Comparison of ENCODE assay signal across 10 cellular contexts in the genomic region with DNA sequence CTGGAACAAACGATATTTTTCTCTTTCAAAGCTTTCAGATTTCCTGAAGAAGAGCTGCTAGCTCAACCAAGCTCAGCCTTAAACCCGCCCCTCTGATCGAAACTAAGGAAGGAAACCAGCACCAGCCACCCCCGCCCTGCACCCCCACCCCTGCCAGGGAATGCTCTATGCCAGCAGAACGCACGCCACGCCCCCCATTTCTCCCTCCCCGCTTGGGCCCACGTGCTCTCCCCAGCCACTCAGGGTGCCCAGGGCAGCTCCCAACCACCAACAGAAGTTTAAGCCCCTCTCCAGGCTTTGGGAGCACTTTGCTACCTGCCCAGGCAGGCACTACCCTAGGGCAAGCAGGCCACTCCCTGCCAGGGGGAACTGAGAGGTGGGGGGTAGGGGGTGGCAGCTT. TPM values are rescaled to one million over a fixed set of nuclear protein-coding genes. Genes with fewer than 3 reads are reported as not detected.
DNase-seq lines count a peak whose midpoint lies in the region; ATAC-seq and TF ChIP-seq lines count a peak whose summit lies in the region.
"Had no signal": no experiment of that assay in that cellular context is flagged by ENCODE, and none has a peak within 500 bp of the region (broad histone marks: within the 10 kb centered on the region; RNA-seq: fewer than 3 reads in every experiment).

No MANE protein-coding gene starts in this region.

- in situ Hi-C loops in mammary epithelial cell (cut with MboI; ENCODE audit: low sequenced_read_pairs in 2 of 2) = no loop called here

- no peak overlapping the region for H3K9ac ChIP-seq in mammary epithelial cell (ENCODE audit: insufficient read depth, low read length)

- no peaks in the 10 kb centered on the region for H3K9me3 Mint-ChIP-seq in naive thymus-derived CD4-positive, alpha-beta T cell
- H3K9me3 Mint-ChIP-seq: nephron progenitor cell had no signal

- H3K4me3 Mint-ChIP-seq in naive thymus-derived CD4-positive, alpha-beta T cell = peak overlapping the region in 9 of 10 donors; percentile 33 to 74 (median 66)
- H3K4me3 Mint-ChIP-seq: nephron progenitor cell had no signal

- intact Hi-C loops in mammary epithelial cell (cut with micrococcal nuclease) = loop anchor here (5.0 kb wide), 1 partner anchor 125 kb away; no protein-coding TSS in a partner anchor
- intact Hi-C loops in naive thymus-derived CD4-positive, alpha-beta T cell (cut with micrococcal nuclease) = no loop called here

- H3K27ac Mint-ChIP-seq in naive thymus-derived CD4-positive, alpha-beta T cell = peak overlapping the region in 8 of 9 donors; percentile 81 to 95 (median 86)
- H3K27ac Mint-ChIP-seq: nephron progenitor cell had no signal

- dilution Hi-C loops in mammary epithelial cell (cut with HindIII; ENCODE audit: low sequenced_read_pairs) = loop anchor here (10.0 kb wide), 1 partner anchor 473 kb away; no protein-coding TSS in a partner anchor

- no peaks in the 10 kb centered on the region for H3K36me3 ChIP-seq in mammary epithelial cell (ENCODE audit: insufficient read depth, low read length)
- H3K36me3 ChIP-seq in naive thymus-derived CD4-positive, alpha-beta T cell (ENCODE audit: control insufficient read depth in 2 of 3, insufficient read depth in 3 of 3, low read length in 3 of 3) = no peaks in the 10 kb centered on the region
- no peaks in the 10 kb centered on the region for H3K36me3 ChIP-seq in osteoblast (ENCODE audit: insufficient read depth, low read length)

- peaks cover 0 to 4% (median 0%) of the 10 kb centered on the region in 5 donors for H3K27me3 Mint-ChIP-seq in naive thymus-derived CD4-positive, alpha-beta T cell

- H3K27ac ChIP-seq in mammary epithelial cell (ENCODE audit: insufficient read depth, low read depth, low read length) (no peak overlapping the region), osteoblast (ENCODE audit: low read depth, low read length) (no peak overlapping the region)
- H3K27ac ChIP-seq in naive thymus-derived CD4-positive, alpha-beta T cell (ENCODE audit: low read depth, low read length) = peak overlapping the region; percentile 48

- POLR2A ChIA-PET in naive thymus-derived CD4-positive, alpha-beta T cell (lab: Charles Lee) = interaction anchor here (0.8 to 4.5 kb wide), 8 partner anchors 30 to 284 kb away, joined by 3 to 62 read pairs (median 4); no protein-coding TSS in a partner anchor

- CTCF ChIA-PET in mammary epithelial cell (lab: Charles Lee; ENCODE audit: low non-redundant PET) = no interaction called here
- CTCF ChIA-PET in naive thymus-derived CD4-positive, alpha-beta T cell (lab: Charles Lee) = interaction anchor here (0.6 to 22.1 kb wide), 12 partner anchors 12 to 496 kb away, joined by 3 to 731 read pairs (median 4); a partner anchor contains a TSS

- H3K4me2 ChIP-seq in mammary epithelial cell (ENCODE audit: insufficient read depth, low read depth, low read length) (peak overlapping the region; percentile 39), osteoblast (ENCODE audit: insufficient read depth, low read length) (no peak overlapping the region)

- ATAC-seq in naive thymus-derived CD4-positive, alpha-beta T cell = peak; percentile 53
- ATAC-seq in HG03457 (IDR thresholded peaks at IDR 0.05; ENCODE audit: unreplicated experiment) = no peak
- ATAC-seq: PC-3 had no signal

- no peaks in the 10 kb centered on the region for H3K9me3 ChIP-seq in mammary epithelial cell (replicated peaks; ENCODE audit: insufficient read depth, low read length)
- no peaks in the 10 kb centered on the region for H3K9me3 ChIP-seq in naive thymus-derived CD4-positive, alpha-beta T cell (ENCODE audit: control insufficient read depth in 2 of 3, low read length in 3 of 3)
- H3K9me3 ChIP-seq in osteoblast (ENCODE audit: low read depth, low read length) = no peaks in the 10 kb centered on the region

- H3K4me1 ChIP-seq in mammary epithelial cell (ENCODE audit: insufficient read depth, low read length) (peaks cover 36% of the 10 kb centered on the region), osteoblast (ENCODE audit: insufficient read depth, low read length) (peaks cover 21% of the 10 kb centered on the region)
- H3K4me1 ChIP-seq in naive thymus-derived CD4-positive, alpha-beta T cell (ENCODE audit: control insufficient read depth in 2 of 2, insufficient read depth in 2 of 2, low read length in 2 of 2) = peaks cover 0 to 23% of the 10 kb centered on the region in 2 donors

- H4K20me1 ChIP-seq in mammary epithelial cell (ENCODE audit: insufficient read depth, low read length) = no peaks in the 10 kb centered on the region
- no peaks in the 10 kb centered on the region for H4K20me1 ChIP-seq in osteoblast (ENCODE audit: insufficient read depth, low read length)

- DNase-seq in AG20443 (ENCODE audit: low spot score) (peak; percentile 37), MV-4-11 (lab: John Stamatoyannopoulos, UW) (peak; percentile 32), mammary epithelial cell (peak; percentile 59), H4 (ENCODE audit: low spot score) (no peak), osteoblast (ENCODE audit: insufficient read length, low spot score, missing footprints) (no peak), Kasumi-1 (lab: John Stamatoyannopoulos, UW) (no peak)
- DNase-seq in naive thymus-derived CD4-positive, alpha-beta T cell = peak in 7 of 9 donors; percentile 38 to 67 (median 55)
- DNase-seq: nephron progenitor cell, PC-3 had no signal

- H3K27me3 ChIP-seq in mammary epithelial cell (ENCODE audit: insufficient read depth, low read length) (no peaks in the 10 kb centered on the region), osteoblast (ENCODE audit: insufficient read depth, low read length) (no peaks in the 10 kb centered on the region)
- H3K27me3 ChIP-seq in naive thymus-derived CD4-positive, alpha-beta T cell (ENCODE audit: control insufficient read depth in 2 of 2, insufficient read depth in 2 of 2, low read length in 2 of 2) = no peaks in the 10 kb centered on the region

- H3K36me3 Mint-ChIP-seq in naive thymus-derived CD4-positive, alpha-beta T cell = no peaks in the 10 kb centered on the region

- TF ChIP-seq CTCF in mammary epithelial cell (conservative IDR thresholded peaks at IDR 0.05 in 1 of 2, IDR thresholded peaks at IDR 0.05 in 1 of 2; ENCODE audit: extremely low read depth in 1 of 2, insufficient read depth in 1 of 2, low read depth in 1 of 2, low read length in 2 of 2) (no peak), osteoblast (IDR thresholded peaks at IDR 0.05; ENCODE audit: extremely low read depth, low read depth, low read length) (no peak)

- H3K4me3 ChIP-seq in mammary epithelial cell (replicated peaks in 1 of 3; ENCODE audit: insufficient read depth in 1 of 3, low read depth in 2 of 3, low read length in 3 of 3) (no peak overlapping the region), osteoblast (ENCODE audit: insufficient read depth, low read length) (no peak overlapping the region)
- H3K4me3 ChIP-seq in naive thymus-derived CD4-positive, alpha-beta T cell (ENCODE audit: low read length) = no peak overlapping the region

- H2AFZ ChIP-seq in mammary epithelial cell (ENCODE audit: low read depth, low read length) = peak overlapping the region; percentile 83
- no peak overlapping the region for H2AFZ ChIP-seq in osteoblast (ENCODE audit: low read length)

- 0% methylated on average over 3 of the region's 9 CpGs for WGBS in mammary epithelial cell (ENCODE audit: low coverage, missing lambda C conversion rate)

- peaks cover 17 to 41% (median 31%) of the 10 kb centered on the region in 7 donors for H3K4me1 Mint-ChIP-seq in naive thymus-derived CD4-positive, alpha-beta T cell

- BruUV-seq in mammary epithelial cell (replicated peaks; lab: Mats Ljungman, UMichigan) = no TSS peak

- H3K79me2 ChIP-seq in mammary epithelial cell (ENCODE audit: insufficient read depth, low read length) = no peaks in the 10 kb centered on the region
- H3K79me2 ChIP-seq in osteoblast (ENCODE audit: insufficient read depth, low read length) = no peaks in the 10 kb centered on the region

RNA-seq across cellular contexts. Expression of a gene that starts 18.8 kb away (rescaled TPM):
- total RNA-seq in mammary epithelial cell (not detected), osteoblast (not detected in 2 replicates)
- polyA plus RNA-seq in mammary epithelial cell = not detected
- polyA minus RNA-seq in mammary epithelial cell = not detected
- not detected for total RNA-seq in naive thymus-derived CD4-positive, alpha-beta T cell
- not detected for polyA plus RNA-seq in naive thymus-derived CD4-positive, alpha-beta T cell
- total RNA-seq in H4 (2014; rRNA removed; shearing (Covaris generic)) = not detected in 2 replicates

RNA-seq across cellular contexts. Expression of a gene that starts 33.5 kb away (rescaled TPM):
- total RNA-seq in mammary epithelial cell = not detected
- polyA plus RNA-seq in mammary epithelial cell = not detected
- not detected for polyA minus RNA-seq in mammary epithelial cell
- not detected for total RNA-seq in naive thymus-derived CD4-positive, alpha-beta T cell
- not detected for polyA plus RNA-seq in naive thymus-derived CD4-positive, alpha-beta T cell
- not detected in 2 replicates for total RNA-seq in H4 (2014; rRNA removed; shearing (Covaris generic))
- total RNA-seq in osteoblast = not detected in 2 replicates
- total RNA-seq: PC-3 had no signal

RNA-seq across cellular contexts. Expression of a gene that starts 37.2 kb away (rescaled TPM):
- total RNA-seq in mammary epithelial cell (100 to 1,000 TPM in 1 of 2 donors, 10 to 100 TPM in 1; 97.0 to 397 TPM), osteoblast (2.9 and 5.1 TPM in 2 replicates)
- 391 TPM for polyA plus RNA-seq in mammary epithelial cell
- 365 TPM for polyA minus RNA-seq in mammary epithelial cell
- under 1 TPM in 4 of 5 experiments, not detected in 1; 0.15 to 0.62 (median 0.59) TPM for total RNA-seq in naive thymus-derived CD4-positive, alpha-beta T cell
- under 1 TPM in 1 of 2 donors, not detected in 1; 0.09 TPM for polyA plus RNA-seq in naive thymus-derived CD4-positive, alpha-beta T cell
- total RNA-seq in H4 (2014; rRNA removed; shearing (Covaris generic)) = 20.7 and 27.7 TPM in 2 replicates

RNA-seq across cellular contexts. Expression of a gene that starts 53.7 kb away (rescaled TPM):
- not detected for total RNA-seq in mammary epithelial cell
- polyA plus RNA-seq in mammary epithelial cell = not detected
- polyA minus RNA-seq in mammary epithelial cell = not detected
- not detected for total RNA-seq in naive thymus-derived CD4-positive, alpha-beta T cell
- polyA plus RNA-seq in naive thymus-derived CD4-positive, alpha-beta T cell = not detected
- total RNA-seq in H4 (2014; rRNA removed; shearing (Covaris generic)) = not detected in 2 replicates
- total RNA-seq in osteoblast = not detected in 2 replicates

Comparison
In these comparisons a context has a peak if more than half of its experiments do, and no peak if none do; other contexts are left out.
1. DNase-seq: peak in AG20443 (single experiment), MV-4-11 (single experiment), mammary epithelial cell (single experiment) and naive thymus-derived CD4-positive, alpha-beta T cell (7 of 9); none in H4 (single experiment), osteoblast (single experiment) and Kasumi-1 (0 of 2).